In genomic region chr2:58891828-58892366, GRCh38 we compare ENCODE assay signal across 15 cellular contexts.
DNase-seq lines count a peak whose midpoint lies in the region; ATAC-seq and TF ChIP-seq lines count a peak whose summit lies in the region.
"Had no signal": no experiment of that assay in that cellular context is flagged by ENCODE, and none has a peak within 500 bp of the region (broad histone marks: within the 10 kb centered on the region; RNA-seq: fewer than 3 reads in every experiment).

No MANE protein-coding gene starts in this region.

- H3K27me3 Mint-ChIP-seq in mesothelial cell of epicardium (ENCODE audit: low read depth) = no peaks in the 10 kb centered on the region
- H3K27me3 Mint-ChIP-seq: CD8-positive, alpha-beta memory T cell had no signal

- DNase-seq in DMS153 (lab: John Stamatoyannopoulos, UW) (peak; percentile 70), NCI-H146 (lab: John Stamatoyannopoulos, UW) (peak; percentile 83), NCI-H748 treated with DMSO at 0.1 percent for 48 hours (lab: John Stamatoyannopoulos, UW) (peak; percentile 57), mesothelial cell of epicardium (ENCODE audit: low spot score in 2 of 2, unreplicated experiment in 2 of 2) (no peak), SK-N-DZ (ENCODE audit: low spot score) (no peak)
- no peak for DNase-seq in activated naive CD4-positive, alpha-beta T cell treated with Interleukin-2 at 50 U/mL for 16 hours
- DNase-seq: 8988T; AML-193; Caco-2; CD8-positive, alpha-beta memory T cell; DMS79 treated with DMSO at 0.1 percent for 48 hours; EL; H7 had no signal

- H3K4me3 Mint-ChIP-seq in mesothelial cell of epicardium = no peak overlapping the region
- H3K4me3 Mint-ChIP-seq: CD8-positive, alpha-beta memory T cell; GM23338 had no signal

- no peak for TF ChIP-seq CTCF in mesothelial cell of epicardium (IDR thresholded peaks at IDR 0.05; ENCODE audit: unreplicated experiment)

- H3K4me1 Mint-ChIP-seq in mesothelial cell of epicardium = peaks cover 38% of the 10 kb centered on the region
- H3K4me1 Mint-ChIP-seq: CD8-positive, alpha-beta memory T cell; GM23338 had no signal

- ATAC-seq in HG02571 (IDR thresholded peaks at IDR 0.05; ENCODE audit: unreplicated experiment) = no peak

- H3K36me3 Mint-ChIP-seq in mesothelial cell of epicardium = no peaks in the 10 kb centered on the region
- H3K36me3 Mint-ChIP-seq: CD8-positive, alpha-beta memory T cell had no signal

- peak overlapping the region; percentile 92 for H3K27ac Mint-ChIP-seq in mesothelial cell of epicardium
- H3K27ac Mint-ChIP-seq: CD8-positive, alpha-beta memory T cell; GM23338 had no signal

- no peaks in the 10 kb centered on the region for H3K9me3 Mint-ChIP-seq in mesothelial cell of epicardium
- H3K9me3 Mint-ChIP-seq: GM23338 had no signal

Comparison
In these comparisons a context has a peak if more than half of its experiments do, and no peak if none do; other contexts are left out.
1. DNase-seq: peak in DMS153 (single experiment), NCI-H146 (single experiment) and NCI-H748 treated with DMSO at 0.1 percent for 48 hours (single experiment); none in mesothelial cell of epicardium (0 of 2), activated naive CD4-positive, alpha-beta T cell treated with Interleukin-2 at 50 U/mL for 16 hours (single experiment) and SK-N-DZ (single experiment).